Comparison of ENCODE assay signal across 8 cellular contexts in the genomic region with DNA sequence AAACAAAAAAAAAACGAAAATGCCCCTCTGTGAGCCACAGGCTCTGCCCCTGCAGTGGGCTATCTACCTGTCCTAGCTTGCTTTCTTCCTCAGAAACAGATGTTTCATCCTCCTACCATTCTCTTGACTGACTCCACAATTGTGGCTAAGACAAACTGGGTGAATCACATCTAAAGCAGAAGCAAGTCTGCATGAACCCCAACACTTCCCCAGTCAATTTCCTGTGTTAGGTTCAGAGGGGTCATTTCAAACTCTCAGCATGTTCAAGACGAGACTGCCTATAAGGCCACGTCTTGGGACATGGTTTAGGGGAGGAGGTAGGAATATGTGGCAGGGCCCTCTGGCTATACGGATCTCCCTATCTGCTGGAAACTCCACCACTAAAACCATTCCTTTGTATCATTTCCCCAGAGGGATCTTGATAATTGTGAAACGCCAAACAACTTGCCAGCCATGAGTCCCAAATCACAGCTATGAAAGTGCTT. TPM values are rescaled to one million over a fixed set of nuclear protein-coding genes. Genes with fewer than 3 reads are reported as not detected.
DNase-seq lines count a peak whose midpoint lies in the region; ATAC-seq and TF ChIP-seq lines count a peak whose summit lies in the region.

No MANE protein-coding gene starts in this region.

- H3K27ac Mint-ChIP-seq in naive B cell: peak overlapping the region; percentile 18 to 90 (median 77)

- H3K4ac ChIP-seq in IMR-90 (ENCODE audit: low read depth, low read length): peak overlapping the region; percentile 85; the same call in 1 of the 2 replicates

- peak overlapping the region; percentile 82 for H2BK120ac ChIP-seq in IMR-90 (ENCODE audit: low read depth, low read length)

- no peaks in the 10 kb centered on the region for H3K9me3 Mint-ChIP-seq in naive B cell

- peak overlapping the region in 6 of 8 donors; percentile 28 to 70 (median 52) for H3K4me3 Mint-ChIP-seq in naive B cell

- H3K27me3 ChIP-seq in IMR-90 (ENCODE audit: control insufficient read depth, insufficient read depth, low read length): no peaks in the 10 kb centered on the region
- H3K27me3 ChIP-seq in MG63: no peaks in the 10 kb centered on the region; the same call in 1 of the 2 replicates
- H3K27me3 ChIP-seq in WERI-Rb-1 (ENCODE audit: insufficient read depth, low read depth, severe bottlenecking): no peaks in the 10 kb centered on the region

- no peaks in the 10 kb centered on the region for H3K79me1 ChIP-seq in IMR-90 (ENCODE audit: low read depth in 1 of 2, low read length in 2 of 2)

- no peaks in the 10 kb centered on the region for H3K36me3 Mint-ChIP-seq in naive B cell

- peak overlapping the region; percentile 88 for H2BK20ac ChIP-seq in IMR-90 (ENCODE audit: low read depth, low read length)

- ATAC-seq in IMR-90 (ENCODE audit: low read depth) (no peak), naive B cell (ENCODE audit: low read depth in 2 of 2) (peak; percentile 63 to 73), HG03280 (IDR thresholded peaks at IDR 0.05; ENCODE audit: unreplicated experiment) (no peak)

- H4K91ac ChIP-seq in IMR-90 (ENCODE audit: insufficient read depth, low read depth, low read length): peak overlapping the region; percentile 77; the same call in 1 of the 2 replicates

- 0 out of 2 replicates have a peak overlapping the region, but pooled peaks have one; percentile 13 for H3K27ac ChIP-seq in IMR-90 (ENCODE audit: insufficient read depth, low read length)
- peak overlapping the region; percentile 36 for H3K27ac ChIP-seq in adipose tissue (ENCODE audit: low read depth, low read length)
- no peak overlapping the region for H3K27ac ChIP-seq in WERI-Rb-1

- no peak overlapping the region for H3K4me2 ChIP-seq in IMR-90 (ENCODE audit: low read depth, low read length)

- H3K36me3 ChIP-seq in IMR-90 (ENCODE audit: control insufficient read depth, insufficient read depth, low read length) (no peaks in the 10 kb centered on the region), MG63 (no peaks in the 10 kb centered on the region), WERI-Rb-1 (no peaks in the 10 kb centered on the region)

- no peaks in the 10 kb centered on the region for H4K20me1 ChIP-seq in IMR-90 (ENCODE audit: insufficient read depth, low read length)

- no TSS peak for BruUV-seq in IMR-90 (replicated peaks; lab: Mats Ljungman, UMichigan)

- peaks cover 7% of the 10 kb centered on the region for H3K9me1 ChIP-seq in IMR-90 (ENCODE audit: insufficient read depth, low read length)

- peak overlapping the region; percentile 59 for H2BK5ac ChIP-seq in IMR-90 (ENCODE audit: low read depth, low read length, poor library complexity, severe bottlenecking)

- intact Hi-C loops in IMR-90 (cut with micrococcal nuclease): no loop called here

- peak; percentile 33 for DNase-seq in IMR-90
- no peak for DNase-seq in naive B cell
- DNase-seq in cerebellar cortex (ENCODE audit: low spot score): no peak
- DNase-seq in MG63: no peak
- DNase-seq in WERI-Rb-1: no peak

- dilution Hi-C loops in IMR-90 (cut with HindIII; ENCODE audit: low sequenced_read_pairs, unreplicated experiment): no loop called here

- TF ChIP-seq RAD21 in IMR-90 (IDR thresholded peaks at IDR 0.05; ENCODE audit: low read length): no peak

- H4K8ac ChIP-seq in IMR-90 (ENCODE audit: low read depth in 2 of 2, low read length in 2 of 2): peak overlapping the region; percentile 81 to 84

- POLR2A ChIA-PET in IMR-90 (lab: Charles Lee; ENCODE audit: unreplicated experiment): no interaction called here

- no peak overlapping the region for H3K23ac ChIP-seq in IMR-90 (ENCODE audit: low read depth, low read length)

- no peak overlapping the region for H3K56ac ChIP-seq in IMR-90 (ENCODE audit: extremely low read depth, insufficient read depth, low read length)

- CTCF ChIA-PET in IMR-90 (lab: Yijun Ruan, JAX): no interaction called here

- in situ Hi-C loops in IMR-90 (cut with MboI; ENCODE audit: low sequenced_read_pairs): no loop called here

- peaks cover 18% of the 10 kb centered on the region for H3K4me1 ChIP-seq in IMR-90 (ENCODE audit: control insufficient read depth, insufficient read depth, low read length)

- H2AK5ac ChIP-seq in IMR-90 (ENCODE audit: low read depth, low read length): peak overlapping the region; percentile 86; the same call in 1 of the 2 replicates

- no peak overlapping the region for H3K9ac ChIP-seq in IMR-90 (ENCODE audit: low read depth, low read length)

- 100% methylated on average over 1 of the region's 5 CpGs; no CpG with 5 or more reads in 1 of the 2 experiments for WGBS in IMR-90 (ENCODE audit: extremely low coverage in 2 of 2, insufficient read length in 1 of 2), 2 experiments
- 46 to 64% (median 47%) methylated on average over 5 of the region's 5 CpGs for WGBS in adipose tissue, 3 donors

- peak overlapping the region; percentile 72; the same call in 1 of the 2 replicates for H4K5ac ChIP-seq in IMR-90 (ENCODE audit: low read depth, low read length)

- H2BK15ac ChIP-seq in IMR-90 (ENCODE audit: low read depth, low read length): peak overlapping the region; percentile 75; the same call in 2 of the 3 replicates

- peak overlapping the region; percentile 75; the same call in 1 of the 2 replicates for H3K14ac ChIP-seq in IMR-90 (replicated peaks; ENCODE audit: low read depth, low read length)

- no peak for TF ChIP-seq CTCF in IMR-90 (conservative IDR thresholded peaks at IDR 0.05; ENCODE audit: low read depth, low read length)
- TF ChIP-seq CTCF in WERI-Rb-1 (IDR thresholded peaks at IDR 0.05; ENCODE audit: low read depth, low read length): no peak

- peaks cover 15 to 36% (median 23%) of the 10 kb centered on the region in 3 donors for H3K4me1 Mint-ChIP-seq in naive B cell

- H3K18ac ChIP-seq in IMR-90 (ENCODE audit: low read depth, low read length): peak overlapping the region; percentile 75; the same call in 1 of the 2 replicates

- H3K4me3 ChIP-seq in IMR-90 (ENCODE audit: insufficient read depth, low read depth, low read length) (no peak overlapping the region), MG63 (no peak overlapping the region), WERI-Rb-1 (ENCODE audit: low read depth, low read length) (no peak overlapping the region)

- H2AK9ac ChIP-seq in IMR-90 (replicated peaks; ENCODE audit: low read depth, low read length, poor library complexity): no peak overlapping the region

- no peaks in the 10 kb centered on the region for H3K9me3 ChIP-seq in IMR-90 (ENCODE audit: control insufficient read depth, insufficient read depth, low read length)
- H3K9me3 ChIP-seq in MG63: no peaks in the 10 kb centered on the region
- H3K9me3 ChIP-seq in WERI-Rb-1 (ENCODE audit: severe bottlenecking): no peaks in the 10 kb centered on the region

- no peak overlapping the region for H2AFZ ChIP-seq in IMR-90 (replicated peaks; ENCODE audit: low read length, poor library complexity)

- H3K27me3 Mint-ChIP-seq in naive B cell: no peaks in the 10 kb centered on the region

- peak; percentile 28 for TF ChIP-seq POLR2A in GM19099 (IDR thresholded peaks at IDR 0.05; ENCODE audit: extremely low read depth, insufficient read length, low read depth)
- no peak for TF ChIP-seq POLR2A in IMR-90 (IDR thresholded peaks at IDR 0.05; ENCODE audit: low read depth, low read length)

TF ChIP-seq in IMR-90, 13 proteins besides CTCF, POLR2A, EP300 and RAD21 (continues in another document):
- no peak for TF ChIP-seq NFE2L2 (IDR thresholded peaks at IDR 0.05; ENCODE audit: low read depth, low read length)
- TF ChIP-seq, protein P1, sequence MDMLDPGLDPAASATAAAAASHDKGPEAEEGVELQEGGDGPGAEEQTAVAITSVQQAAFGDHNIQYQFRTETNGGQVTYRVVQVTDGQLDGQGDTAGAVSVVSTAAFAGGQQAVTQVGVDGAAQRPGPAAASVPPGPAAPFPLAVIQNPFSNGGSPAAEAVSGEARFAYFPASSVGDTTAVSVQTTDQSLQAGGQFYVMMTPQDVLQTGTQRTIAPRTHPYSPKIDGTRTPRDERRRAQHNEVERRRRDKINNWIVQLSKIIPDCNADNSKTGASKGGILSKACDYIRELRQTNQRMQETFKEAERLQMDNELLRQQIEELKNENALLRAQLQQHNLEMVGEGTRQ (IDR thresholded peaks at IDR 0.05; ENCODE audit: low read depth, low read length): no peak
- TF ChIP-seq CHD1 (IDR thresholded peaks at IDR 0.05; ENCODE audit: low read depth, low read length): no peak
- TF ChIP-seq BHLHE40 (IDR thresholded peaks at IDR 0.05; ENCODE audit: low read depth, low read length): no peak
- TF ChIP-seq RCOR1 (IDR thresholded peaks at IDR 0.05; ENCODE audit: insufficient replicate concordance, low read length): no peak
- TF ChIP-seq MAFK (IDR thresholded peaks at IDR 0.05; ENCODE audit: low read depth, low read length): no peak
- TF ChIP-seq FOS (IDR thresholded peaks at IDR 0.05; ENCODE audit: low read depth, low read length): no peak

RNA-seq across cellular contexts. Expression of a gene that starts 28.6 kb away (rescaled TPM):
- 2.8 and 3.6 TPM in 2 replicates for total RNA-seq in IMR-90 (2012; rRNA removed)
- 3.0 and 4.9 TPM in 2 replicates for polyA plus RNA-seq in IMR-90 (2012; rRNA removed)
- 2.1 and 4.6 TPM in 2 replicates for polyA plus RNA-seq in IMR-90 (2012; cell fraction: cytosol; rRNA removed)
- 9.8 and 13.4 TPM in 2 replicates for polyA plus RNA-seq in IMR-90 (2012; cell fraction: nucleus; rRNA removed; ENCODE audit: low replicate concordance)
- polyA plus RNA-seq in adipose tissue: 1 to 10 TPM; 1.8 to 4.5 (median 3.4) TPM
- polyA plus RNA-seq in naive B cell (ENCODE audit: low read depth in 6 of 6): 1 to 10 TPM in 3 of 6 donors, under 1 TPM in 2, not detected in 1; 0.14 to 3.3 (median 1.3) TPM
- total RNA-seq in MG63 (2014; rRNA removed; shearing (Covaris generic); ENCODE audit: low replicate concordance): 3.3 and 4.7 TPM in 2 replicates

RNA-seq across cellular contexts. Expression of a gene that starts 41.4 kb away (rescaled TPM):
- 18.6 and 19.0 TPM in 2 replicates for total RNA-seq in IMR-90 (2012; rRNA removed)
- polyA plus RNA-seq in IMR-90 (2012; rRNA removed) (22.5 and 24.6 TPM in 2 replicates), adipose tissue (10 to 100 TPM in 2 of 3 donors, 1 to 10 TPM in 1; 7.2 to 63.6 (median 58.9) TPM), naive B cell (ENCODE audit: low read depth in 6 of 6) (10 to 100 TPM in 5 of 6 donors, 1 to 10 TPM in 1; 9.7 to 20.7 (median 14.4) TPM)
- polyA plus RNA-seq in IMR-90 (2012; cell fraction: cytosol; rRNA removed): 12.6 and 25.0 TPM in 2 replicates
- polyA plus RNA-seq in IMR-90 (2012; cell fraction: nucleus; rRNA removed; ENCODE audit: low replicate concordance): 37.2 and 43.5 TPM in 2 replicates
- 10.9 and 25.0 TPM in 2 replicates for total RNA-seq in MG63 (2014; rRNA removed; shearing (Covaris generic); ENCODE audit: low replicate concordance)

RNA-seq across cellular contexts. Expression of a gene that starts 57.7 kb away (rescaled TPM):
- 3.9 and 5.3 TPM in 2 replicates for total RNA-seq in IMR-90 (2012; rRNA removed)
- polyA plus RNA-seq in IMR-90 (2012; rRNA removed) (19.2 and 19.9 TPM in 2 replicates), adipose tissue (under 1 TPM; 0.24 to 0.91 (median 0.79) TPM), naive B cell (ENCODE audit: low read depth in 6 of 6) (under 1 TPM in 3 of 6 donors, not detected in 3; 0.24 to 0.62 (median 0.45) TPM)
- polyA plus RNA-seq in IMR-90 (2012; cell fraction: cytosol; rRNA removed): 10.6 and 10.8 TPM in 2 replicates
- 72.6 and 161 TPM in 2 replicates for polyA plus RNA-seq in IMR-90 (2012; cell fraction: nucleus; rRNA removed; ENCODE audit: low replicate concordance)
- total RNA-seq in MG63 (2014; rRNA removed; shearing (Covaris generic); ENCODE audit: low replicate concordance): 8.1 and 8.5 TPM in 2 replicates

Comparison
In these comparisons a context has a peak if more than half of its experiments do, and no peak if none do; other contexts are left out.
1. ATAC-seq: peak in naive B cell (2 of 2); none in IMR-90 (single experiment) and HG03280 (single experiment).
2. RNA of a gene that starts 57.7 kb away (polyA plus RNA-seq): 10.6 to 161 TPM in IMR-90; 0.24 to 0.91 TPM in adipose tissue and 0.24 to 0.62 TPM in naive B cell; every median in the first group is over 4 times any median in the second.